ENCODE assay signal across 8 cellular contexts in the genomic region with DNA sequence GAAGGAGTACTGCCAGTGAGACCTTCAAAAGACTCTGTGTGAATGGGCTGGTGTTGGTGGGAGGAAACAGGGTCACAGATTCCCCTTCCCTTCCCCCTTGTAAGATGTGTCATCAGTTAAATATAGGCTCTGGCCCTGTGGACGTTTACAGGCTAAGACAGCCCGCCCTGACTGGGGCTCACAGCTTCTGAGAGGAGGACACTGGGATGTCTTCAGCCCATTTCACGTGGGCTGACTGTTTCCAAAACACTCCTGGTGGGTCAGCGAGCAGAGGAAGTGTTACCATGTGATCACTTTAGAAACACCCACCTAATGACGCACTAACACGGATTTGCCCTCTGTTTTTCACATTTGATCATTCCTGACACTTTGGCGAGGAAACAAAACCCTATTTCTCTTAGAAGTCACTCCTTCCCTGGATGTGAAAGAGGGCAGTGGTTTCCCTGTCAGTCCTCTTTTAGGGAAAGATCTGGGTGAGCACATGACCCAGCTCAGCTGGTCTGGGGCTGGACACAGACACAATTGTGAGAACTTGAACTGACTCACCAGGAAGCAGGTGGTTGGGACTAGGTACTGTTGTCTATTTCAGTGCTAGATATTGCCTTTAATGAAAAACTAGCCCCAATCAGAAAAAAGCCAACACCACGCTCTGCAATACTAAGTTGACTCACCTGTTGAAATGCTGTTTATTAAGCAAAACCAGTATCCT. TPM values are rescaled to one million over a fixed set of nuclear protein-coding genes. Genes with fewer than 3 reads are reported as not detected.
DNase-seq lines count a peak whose midpoint lies in the region; ATAC-seq and TF ChIP-seq lines count a peak whose summit lies in the region.

No MANE protein-coding gene starts in this region.

- H3K36me3 ChIP-seq in SJCRH30 (no peaks in the 10 kb centered on the region), right lobe of liver (no peaks in the 10 kb centered on the region)

- ATAC-seq in GM18868 (IDR thresholded peaks at IDR 0.05; ENCODE audit: unreplicated experiment) (peak; percentile 58), HG03039 (IDR thresholded peaks at IDR 0.05; ENCODE audit: unreplicated experiment) (peak; percentile 57), right lobe of liver (peak; percentile 58 to 74 (median 66))

- H3K4me3 Mint-ChIP-seq in brain, result no peak overlapping the region

- H3K4me3 ChIP-seq in SJCRH30, result no peak overlapping the region
- H3K4me3 ChIP-seq in right lobe of liver, result no peak overlapping the region

- H3K4me1 ChIP-seq in SJCRH30, result peaks cover 41% of the 10 kb centered on the region
- peaks cover 0 to 9% (median 2%) of the 10 kb centered on the region in 4 donors for H3K4me1 ChIP-seq in right lobe of liver

- H3K27ac ChIP-seq in SJCRH30 (peak overlapping the region; percentile 57), right lobe of liver (peak overlapping the region; percentile 48 to 65 (median 58))

- no peaks in the 10 kb centered on the region for H3K9me3 Mint-ChIP-seq in brain

- DNase-seq in SJCRH30 (peak; percentile 54 to 71), right lobe of liver (peak in 2 of 3 donors; percentile 63 to 66), dedifferentiated amniotic fluid mesenchymal stem cell (ENCODE audit: extremely low spot score) (no peak), NCI-H2171 treated with DMSO at 0.1 percent for 48 hours (lab: John Stamatoyannopoulos, UW) (no peak)
- DNase-seq in stimulated activated CD8-positive, alpha-beta memory T cell treated with anti-CD3 and anti-CD28 coated beads, Interleukin-4, amount 100 ng/mL, for 48 hours, result peak; percentile 69

- H3K9me3 ChIP-seq in SJCRH30 (replicated peaks) (no peaks in the 10 kb centered on the region), right lobe of liver (no peaks in the 10 kb centered on the region)

- H3K4me1 Mint-ChIP-seq in brain, result peaks cover 47% of the 10 kb centered on the region

- WGBS in right lobe of liver (ENCODE audit: insufficient coverage, low coverage, low lambda C conversion rate, missing lambda C conversion rate), result 45% methylated on average over 5 of the region's 8 CpGs

- TF ChIP-seq POLR2A in right lobe of liver (IDR thresholded peaks at IDR 0.05), result no peak

- no peaks in the 10 kb centered on the region for H3K36me3 Mint-ChIP-seq in brain

- intact Hi-C loops in right lobe of liver (cut with DNase I), result loop anchor here in 1 of 2 donors (10.0 kb wide), 1 partner anchor 378 kb away; no protein-coding TSS in a partner anchor

- H3K27me3 Mint-ChIP-seq in brain, result no peaks in the 10 kb centered on the region

- H3K27ac Mint-ChIP-seq in brain, result peak overlapping the region in 3 of 5 experiments; percentile 70 to 90 (median 90)

- no peak for TF ChIP-seq CTCF in brain (conservative IDR thresholded peaks at IDR 0.05)
- TF ChIP-seq CTCF in right lobe of liver (IDR thresholded peaks at IDR 0.05), result no peak

- H3K27me3 ChIP-seq in SJCRH30, result no peaks in the 10 kb centered on the region
- no peaks in the 10 kb centered on the region for H3K27me3 ChIP-seq in right lobe of liver

RNA-seq across cellular contexts. Expression of gene BMP10, which starts 38.9 kb away (rescaled TPM):
- total RNA-seq in SJCRH30 (2014; rRNA removed; shearing (Covaris generic)), result 0.08 TPM in 1 of 2 replicates, not detected in the other
- polyA plus RNA-seq in brain (ENCODE audit: insufficient read depth, low read depth, low replicate concordance), result not detected
- 10 to 100 TPM in 1 of 6 experiments, 1 to 10 TPM in 5; 4.0 to 15.4 (median 6.0) TPM for total RNA-seq in right lobe of liver

Comparison
In these comparisons a context has a peak if more than half of its experiments do, and no peak if none do; other contexts are left out.
1. DNase-seq: peak in SJCRH30 (2 of 2), right lobe of liver (2 of 3) and stimulated activated CD8-positive, alpha-beta memory T cell treated with anti-CD3 and anti-CD28 coated beads, Interleukin-4, amount 100 ng/mL, for 48 hours (single experiment); none in dedifferentiated amniotic fluid mesenchymal stem cell (single experiment) and NCI-H2171 treated with DMSO at 0.1 percent for 48 hours (single experiment).
2. Peak in every context shown above with its lines, with median percentiles within 50 percentile points of each other: ATAC-seq.